In the genomic region with DNA sequence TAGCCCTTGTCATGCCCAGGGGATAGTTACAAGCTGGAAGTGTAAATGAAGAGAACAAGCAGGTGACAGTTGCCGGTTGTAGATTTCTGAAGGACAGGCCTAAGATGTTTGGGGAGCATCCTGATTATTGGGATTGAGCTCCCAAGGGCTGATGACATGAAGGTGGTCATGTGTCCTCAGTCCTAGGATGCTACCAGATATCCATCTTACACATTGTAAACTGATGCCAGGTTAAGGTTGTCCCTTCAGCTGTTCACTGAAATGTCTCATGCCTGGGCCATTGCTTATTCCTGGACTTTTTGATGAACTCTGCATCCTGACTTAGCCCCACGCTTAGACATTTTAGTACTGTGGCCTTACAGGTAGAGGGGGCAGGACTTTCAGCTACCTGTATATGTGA, we compare ENCODE assay signal across 9 cellular contexts. TPM values are rescaled to one million over a fixed set of nuclear protein-coding genes. Genes with fewer than 3 reads are reported as not detected.
A peak's percentile ranks its signal among the peaks of the same experiment; 100 is the strongest.
DNase-seq lines count a peak whose midpoint lies in the region; ATAC-seq, FAIRE-seq and TF ChIP-seq lines count a peak whose summit lies in the region.
"Had no signal": no experiment of that assay in that cellular context is flagged by ENCODE, and none has a peak within 500 bp of the region (broad histone marks: within the 10 kb centered on the region; RNA-seq: fewer than 3 reads in every experiment).

No MANE protein-coding gene starts in this region.

- peak overlapping the region; percentile 76 for H3K27ac ChIP-seq in OCI-LY1 (ENCODE audit: low read depth, low read length, poor library complexity, severe bottlenecking)
- no peak overlapping the region for H3K27ac ChIP-seq in H1 (ENCODE audit: low read depth, low read length)

- H3K4me1 ChIP-seq in Caco-2, result peaks cover 24% of the 10 kb centered on the region
- peaks cover 43% of the 10 kb centered on the region for H3K4me1 ChIP-seq in OCI-LY1 (ENCODE audit: insufficient read depth, low read length, severe bottlenecking)
- peaks cover 0 to 26% (median 11%) of the 10 kb centered on the region in 4 experiments; a peak in 6 of 7 replicates for H3K4me1 ChIP-seq in H1 (replicated peaks in 1 of 4; ENCODE audit: control insufficient read depth in 3 of 4, insufficient read depth in 4 of 4, low read length in 3 of 4)

- H3K79me2 ChIP-seq in OCI-LY1 (ENCODE audit: insufficient read depth, low read length) (peaks cover 18% of the 10 kb centered on the region; the same call in 1 of the 2 replicates), H1 (ENCODE audit: control insufficient read depth in 1 of 2, insufficient read depth in 2 of 2, low read length in 2 of 2) (peaks cover 8 to 58% of the 10 kb centered on the region in 2 experiments)

- H4K5ac ChIP-seq in H1 (ENCODE audit: insufficient read length, low read depth, low read length), result no peak overlapping the region

- no peak overlapping the region for H2BK120ac ChIP-seq in H1 (replicated peaks; ENCODE audit: low read depth, low read length)

- no peaks in the 10 kb centered on the region; the same call in none of the 2 replicates for H3K36me3 ChIP-seq in Caco-2 (ENCODE audit: control insufficient read depth, insufficient read depth, low read length)
- H3K36me3 ChIP-seq in OCI-LY1 (ENCODE audit: insufficient read depth, low read length), result no peaks in the 10 kb centered on the region
- H3K36me3 ChIP-seq in H1 (ENCODE audit: control insufficient read depth in 2 of 4, insufficient read depth in 4 of 4, low read length in 3 of 4), result 0 out of 8 replicates have a peak, but pooled peaks cover 0 to 5% (median 0%) of the 10 kb centered on the region in 4 experiments

- no peak for TF ChIP-seq RAD21 in H1 (IDR thresholded peaks at IDR 0.05 in 1 of 2, conservative IDR thresholded peaks at IDR 0.05 in 1 of 2; ENCODE audit: low read depth in 2 of 2, low read length in 2 of 2)

- peak overlapping the region; percentile 83 for H3K4me3 Mint-ChIP-seq in Caco-2 (ENCODE audit: unreplicated experiment)
- H3K4me3 Mint-ChIP-seq in progenitor cell of endocrine pancreas (ENCODE audit: low read depth), result peak overlapping the region; percentile 81

- BruUV-seq in Caco-2 (replicated peaks; lab: Mats Ljungman, UMichigan), result TSS peak; percentile 46

- H3F3A ChIP-seq in OCI-LY1 (ENCODE audit: insufficient read depth, low read length), result no peaks in the 10 kb centered on the region

- peaks cover 7% of the 10 kb centered on the region for H3K23me2 ChIP-seq in H1 (ENCODE audit: low read depth, low read length)

- H4K20me1 ChIP-seq in OCI-LY1 (ENCODE audit: insufficient read depth, low read length), result no peaks in the 10 kb centered on the region
- H4K20me1 ChIP-seq in H1 (replicated peaks in 1 of 2; ENCODE audit: control insufficient read depth in 1 of 2, insufficient read depth in 2 of 2, low read length in 2 of 2), result peaks cover 17 to 18% of the 10 kb centered on the region in 2 experiments

- peaks cover 5% of the 10 kb centered on the region for H3K36me3 Mint-ChIP-seq in Caco-2 (ENCODE audit: insufficient read depth, unreplicated experiment)
- H3K36me3 Mint-ChIP-seq in progenitor cell of endocrine pancreas (ENCODE audit: insufficient read depth), result peaks cover 4% of the 10 kb centered on the region

- POLR2A ChIA-PET in Caco-2 (lab: Charles Lee) (no interaction called here), H1 (lab: Charles Lee; ENCODE audit: partially characterized antibody) (interaction anchor here (0.7 to 4.8 kb wide), 17 partner anchors 9 to 176 kb away, joined by 3 to 34 read pairs (median 4); a partner anchor contains a TSS)

- no peak overlapping the region for H4K8ac ChIP-seq in H1 (ENCODE audit: extremely low read depth, insufficient read depth, low read length)

- no peak for DNase-seq in Caco-2
- DNase-seq in H1 (ENCODE audit: low read depth in 1 of 2, low spot score in 2 of 2), result no peak
- DNase-seq in progenitor cell of endocrine pancreas (ENCODE audit: low spot score, unreplicated experiment), result no peak
- no peak for DNase-seq in NCI-H1048 (lab: John Stamatoyannopoulos, UW)
- no peak for DNase-seq in NCI-H82 treated with DMSO at 0.1 percent for 48 hours (lab: John Stamatoyannopoulos, UW; ENCODE audit: unreplicated experiment)
- no peak for DNase-seq in NOMO-1 treated with DMSO at 0.1 percent for 48 hours (lab: John Stamatoyannopoulos, UW; ENCODE audit: unreplicated experiment)
- DNase-seq: SHP77 had no signal

- intact Hi-C loops in Caco-2 (cut with micrococcal nuclease; ENCODE audit: unreplicated experiment), result loop anchor here (2.0 to 5.0 kb wide), 3 partner anchors 47 to 168 kb away; a partner anchor contains a TSS

- H3K9me2 ChIP-seq in OCI-LY1 (ENCODE audit: low read depth, low read length), result no peaks in the 10 kb centered on the region

- H3K27ac Mint-ChIP-seq in Caco-2 (ENCODE audit: unreplicated experiment) (peak overlapping the region; percentile 72), progenitor cell of endocrine pancreas (peak overlapping the region; percentile 85)

- TF ChIP-seq CTCF in Caco-2 (IDR thresholded peaks at IDR 0.05; ENCODE audit: insufficient read depth in 1 of 2, low read depth in 1 of 2, low read length in 1 of 2, severe bottlenecking in 1 of 2, unreplicated experiment in 1 of 2) (no peak), OCI-LY1 (IDR thresholded peaks at IDR 0.05; ENCODE audit: low read length) (no peak), H1 (IDR thresholded peaks at IDR 0.05; ENCODE audit: control extremely low read depth in 1 of 3, insufficient read depth in 1 of 3, low read depth in 1 of 3, low read length in 3 of 3) (no peak), progenitor cell of endocrine pancreas (IDR thresholded peaks at IDR 0.05; ENCODE audit: unreplicated experiment) (no peak)

- no peak overlapping the region for H4K91ac ChIP-seq in H1 (replicated peaks; ENCODE audit: insufficient read length, low read length)

- H3K4me1 Mint-ChIP-seq in Caco-2 (ENCODE audit: low read depth, unreplicated experiment) (peaks cover 18% of the 10 kb centered on the region), progenitor cell of endocrine pancreas (ENCODE audit: low read depth) (peaks cover 21% of the 10 kb centered on the region)

- no peak for FAIRE-seq in H1 (lab: Jason Lieb, UNC)

- no peaks in the 10 kb centered on the region for H3K27me3 ChIP-seq in Caco-2 (replicated peaks; ENCODE audit: control insufficient read depth, insufficient read depth, low read length)
- no peaks in the 10 kb centered on the region for H3K27me3 ChIP-seq in OCI-LY1 (ENCODE audit: insufficient read depth, low read length)
- no peaks in the 10 kb centered on the region; a peak in 1 of 7 replicates for H3K27me3 ChIP-seq in H1 (replicated peaks in 1 of 4; ENCODE audit: control insufficient read depth in 3 of 4, extremely low read depth in 1 of 4, insufficient read depth in 3 of 4, low read length in 3 of 4)

- H3K14ac ChIP-seq in H1 (ENCODE audit: insufficient read length), result no peak overlapping the region

- no peak overlapping the region for H2BK12ac ChIP-seq in H1 (ENCODE audit: low read depth, low read length)

- H2BK5ac ChIP-seq in H1 (ENCODE audit: low read depth, low read length), result no peak overlapping the region

- peak overlapping the region; percentile 96 for H3K4me3 ChIP-seq in Caco-2 (ENCODE audit: low read depth, low read length)
- H3K4me3 ChIP-seq in OCI-LY1 (ENCODE audit: low read depth, low read length, poor library complexity, severe bottlenecking), result peak overlapping the region; percentile 85
- H3K4me3 ChIP-seq in H1 (ENCODE audit: extremely low read depth in 1 of 4, insufficient read depth in 2 of 4, low read depth in 3 of 4, low read length in 4 of 4), result peak overlapping the region; percentile 63 to 98 (median 91); a peak in 7 of 8 replicates

- TF ChIP-seq POLR2A in H1 (IDR thresholded peaks at IDR 0.05; ENCODE audit: control extremely low read depth in 1 of 2, low read depth in 2 of 2, low read length in 2 of 2), result no peak

- CTCF ChIA-PET in Caco-2 (lab: Charles Lee), result no interaction called here
- CTCF ChIA-PET in H1 (lab: Charles Lee; ENCODE audit: partially characterized antibody), result interaction anchor here (0.6 to 1.7 kb wide), 6 partner anchors 12 to 183 kb away, joined by 3 to 7 read pairs (median 3); no protein-coding TSS in a partner anchor

- no peak for TF ChIP-seq EP300 in H1 (IDR thresholded peaks at IDR 0.05; ENCODE audit: borderline replicate concordance in 1 of 2, low read depth in 2 of 2, low read length in 2 of 2)

- no peak overlapping the region for H2BK20ac ChIP-seq in H1 (ENCODE audit: low read length)

- H3K27me3 Mint-ChIP-seq in Caco-2 (ENCODE audit: insufficient read depth, unreplicated experiment), result no peaks in the 10 kb centered on the region
- H3K27me3 Mint-ChIP-seq in progenitor cell of endocrine pancreas, result no peaks in the 10 kb centered on the region

- H3K23ac ChIP-seq in H1 (ENCODE audit: insufficient read length), result no peak overlapping the region

- peaks cover 12% of the 10 kb centered on the region for H3K79me1 ChIP-seq in H1 (ENCODE audit: low read depth, low read length)

- H3K18ac ChIP-seq in H1 (ENCODE audit: extremely low read depth, low read length), result no peak overlapping the region

- H3K9ac ChIP-seq in OCI-LY1 (ENCODE audit: low read length), result peak overlapping the region; percentile 74; the same call in 1 of the 2 replicates
- H3K9ac ChIP-seq in H1 (replicated peaks in 1 of 4; ENCODE audit: extremely low read depth in 1 of 4, low read depth in 3 of 4, low read length in 3 of 4), result peak overlapping the region in 1 of 4 experiments; percentile 79; a peak in 1 of 7 replicates

- no peak for ATAC-seq in HG03196 (IDR thresholded peaks at IDR 0.05; ENCODE audit: unreplicated experiment)

- H3K4me2 ChIP-seq in OCI-LY1 (ENCODE audit: low read length) (peak overlapping the region; percentile 78), H1 (ENCODE audit: insufficient read depth in 1 of 2, low read depth in 2 of 2, low read length in 2 of 2) (peak overlapping the region; percentile 98 to 99)

- H2AK5ac ChIP-seq in H1 (ENCODE audit: low read depth, low read length), result no peak overlapping the region

- 87% methylated on average over 2 of the region's 2 CpGs; no CpG with 5 or more reads in 1 of the 2 experiments for WGBS in H1 (ENCODE audit: extremely low coverage in 1 of 2, insufficient coverage in 1 of 2, insufficient read length in 1 of 2, insufficient replicate concordance in 2 of 2, low coverage in 1 of 2, low lambda C conversion rate in 2 of 2, missing lambda C conversion rate in 1 of 2), 2 experiments

- H2AFZ ChIP-seq in OCI-LY1 (ENCODE audit: low read length), result no peak overlapping the region
- H2AFZ ChIP-seq in H1 (ENCODE audit: low read length), result no peak overlapping the region

- no peaks in the 10 kb centered on the region for H3K9me3 ChIP-seq in Caco-2
- no peaks in the 10 kb centered on the region for H3K9me3 ChIP-seq in OCI-LY1 (ENCODE audit: low read length)
- H3K9me3 ChIP-seq in H1 (ENCODE audit: insufficient read depth in 2 of 2, low read depth in 1 of 2, low read length in 1 of 2), result no peaks in the 10 kb centered on the region

- H3K56ac ChIP-seq in H1 (replicated peaks; ENCODE audit: insufficient read length, low read depth, low read length), result no peak overlapping the region

- H2BK15ac ChIP-seq in H1 (ENCODE audit: low read length), result no peak overlapping the region

- H3K4ac ChIP-seq in H1 (replicated peaks; ENCODE audit: insufficient read length, low read depth, low read length), result no peak overlapping the region

- no peaks in the 10 kb centered on the region for H3K9me3 Mint-ChIP-seq in Caco-2 (ENCODE audit: unreplicated experiment)
- no peaks in the 10 kb centered on the region for H3K9me3 Mint-ChIP-seq in progenitor cell of endocrine pancreas (ENCODE audit: low read depth)

RNA-seq across cellular contexts. Expression of a gene that starts 1.3 kb away (rescaled TPM):
- total RNA-seq in Caco-2 (2022) (69.0 and 72.1 TPM in 2 replicates), progenitor cell of endocrine pancreas (217 and 222 TPM in 2 replicates)
- 66.4 and 72.2 TPM in 2 replicates for total RNA-seq in H1 (2021; fragmentation: NEBNext Ultra II Directional; extraction: Animal tissue kit (Norgen Biotek cat#: 25700))
- polyA plus RNA-seq in H1 (2011; rRNA removed), result 24.4 and 41.4 TPM in 2 replicates
- 18.6 TPM for polyA plus RNA-seq in H1 (2011; cell fraction: cytosol; rRNA removed)
- polyA plus RNA-seq in H1 (2011; cell fraction: nucleus; rRNA removed), result 219 TPM
- polyA plus RNA-seq in H1 (2012, experiment 1 of 2), result 62.1 to 76.2 TPM (median 70.8 TPM) in 4 replicates
- 43.3 TPM for polyA plus RNA-seq in H1 (2012, experiment 2 of 2)
- polyA plus RNA-seq in H1 (2013, experiment 1 of 2), result 46.2 TPM
- polyA plus RNA-seq in H1 (2013, experiment 2 of 2), result 40.9 TPM
- 23.8 and 29.9 TPM in 2 replicates for polyA minus RNA-seq in H1 (2011; rRNA and poly(A)+ RNA removed)
- polyA minus RNA-seq in H1 (2011; cell fraction: cytosol; rRNA and poly(A)+ RNA removed), result 23.3 TPM
- 65.8 TPM for polyA minus RNA-seq in H1 (2011; cell fraction: nucleus; rRNA and poly(A)+ RNA removed)

RNA-seq across cellular contexts. Expression of a gene that starts 46.5 kb away (rescaled TPM):
- 2,104 and 2,207 TPM in 2 replicates for total RNA-seq in Caco-2 (2022)
- 2,865 and 2,888 TPM in 2 replicates for total RNA-seq in H1 (2021; fragmentation: NEBNext Ultra II Directional; extraction: Animal tissue kit (Norgen Biotek cat#: 25700))
- polyA plus RNA-seq in H1 (2011; rRNA removed), result 3,630 and 5,394 TPM in 2 replicates
- 5,080 TPM for polyA plus RNA-seq in H1 (2011; cell fraction: cytosol; rRNA removed)
- 1,333 TPM for polyA plus RNA-seq in H1 (2011; cell fraction: nucleus; rRNA removed)
- polyA plus RNA-seq in H1 (2012, experiment 1 of 2), result 3,702 to 4,681 TPM (median 4,309 TPM) in 4 replicates
- 1,128 TPM for polyA plus RNA-seq in H1 (2012, experiment 2 of 2)
- polyA plus RNA-seq in H1 (2013, experiment 1 of 2), result 2,125 TPM
- 2,348 TPM for polyA plus RNA-seq in H1 (2013, experiment 2 of 2)
- 1,743 and 1,763 TPM in 2 replicates for polyA minus RNA-seq in H1 (2011; rRNA and poly(A)+ RNA removed)
- polyA minus RNA-seq in H1 (2011; cell fraction: cytosol; rRNA and poly(A)+ RNA removed), result 794 TPM
- 548 TPM for polyA minus RNA-seq in H1 (2011; cell fraction: nucleus; rRNA and poly(A)+ RNA removed)
- 1,323 and 1,353 TPM in 2 replicates for total RNA-seq in progenitor cell of endocrine pancreas
